ENCODE assay signal across 9 cellular contexts in genomic region chr4:83216856-83217683, GRCh38.
DNase-seq lines count a peak whose midpoint lies in the region; ATAC-seq and TF ChIP-seq lines count a peak whose summit lies in the region.
"Had no signal": no experiment of that assay in that cellular context is flagged by ENCODE, and none has a peak within 500 bp of the region (broad histone marks: within the 10 kb centered on the region; RNA-seq: fewer than 3 reads in every experiment).

No MANE protein-coding gene starts in this region.

- H3K4me1 ChIP-seq in left lung, result peaks cover 0 to 48% of the 10 kb centered on the region in 2 donors
- H3K4me1 ChIP-seq in upper lobe of left lung, result peaks cover 12 to 34% (median 28%) of the 10 kb centered on the region in 4 donors

- peak overlapping the region; percentile 60 to 93 for H3K27ac ChIP-seq in left lung
- H3K27ac ChIP-seq in upper lobe of left lung, result peak overlapping the region; percentile 73 to 79 (median 76)

- H3K27ac Mint-ChIP-seq in activated naive CD4-positive, alpha-beta T cell treated with anti-CD3 and anti-CD28 coated beads, Interleukin-2, amount 10 ng/mL, durations not matched to agents 7 days and 5 days, result peak overlapping the region; percentile 96
- peak overlapping the region; percentile 96 for H3K27ac Mint-ChIP-seq in T-helper 17 cell
- H3K27ac Mint-ChIP-seq: nephron had no signal

- H3K9me3 Mint-ChIP-seq in activated naive CD4-positive, alpha-beta T cell treated with anti-CD3 and anti-CD28 coated beads, Interleukin-2, amount 10 ng/mL, durations not matched to agents 7 days and 5 days, result peaks cover 15% of the 10 kb centered on the region
- H3K9me3 Mint-ChIP-seq: nephron had no signal

- TF ChIP-seq CTCF in left lung (IDR thresholded peaks at IDR 0.05) (no peak), upper lobe of left lung (IDR thresholded peaks at IDR 0.05) (no peak)

- DNase-seq in activated naive CD4-positive, alpha-beta T cell treated with anti-CD3 and anti-CD28 coated beads, Interleukin-2, amount 10 ng/mL, durations not matched to agents 7 days and 5 days, result peak; percentile 30
- no peak for DNase-seq in activated naive CD4-positive, alpha-beta T cell treated with anti-CD3 and anti-CD28 coated beads, Interleukin-2, amount 50 U/mL, for 16 hours
- DNase-seq in T-helper 17 cell (no peak), left lung (no peak), upper lobe of left lung (peak in 1 of 2 donors; percentile 34), hypothalamus (lab: John Stamatoyannopoulos, UW) (no peak)
- no peak for DNase-seq in activated CD8-positive, alpha-beta memory T cell treated with anti-CD3 and anti-CD28 coated beads, Interleukin-2, amount 50 U/mL, for 48 hours

- intact Hi-C loops in left lung (cut with DNase I), result no loop called here

- H3K4me3 Mint-ChIP-seq in activated naive CD4-positive, alpha-beta T cell treated with anti-CD3 and anti-CD28 coated beads, Interleukin-2, amount 10 ng/mL, durations not matched to agents 7 days and 5 days, result peak overlapping the region; percentile 71
- H3K4me3 Mint-ChIP-seq in T-helper 17 cell, result peak overlapping the region; percentile 81
- H3K4me3 Mint-ChIP-seq: nephron had no signal

- H3K36me3 Mint-ChIP-seq in activated naive CD4-positive, alpha-beta T cell treated with anti-CD3 and anti-CD28 coated beads, Interleukin-2, amount 10 ng/mL, durations not matched to agents 7 days and 5 days, result peaks cover 38% of the 10 kb centered on the region
- no peaks in the 10 kb centered on the region for H3K36me3 Mint-ChIP-seq in T-helper 17 cell (ENCODE audit: low read depth)

- H3K9me3 ChIP-seq in T-helper 17 cell (ENCODE audit: control insufficient read depth, low read length, poor library complexity, severe bottlenecking) (no peaks in the 10 kb centered on the region), left lung (no peaks in the 10 kb centered on the region), upper lobe of left lung (no peaks in the 10 kb centered on the region)

- 87 to 93% methylated on average over 10 of the region's 10 CpGs for WGBS in upper lobe of left lung, 2 donors

- H3K36me3 ChIP-seq in left lung (no peaks in the 10 kb centered on the region), upper lobe of left lung (no peaks in the 10 kb centered on the region)

- no peak for TF ChIP-seq POLR2A in upper lobe of left lung (IDR thresholded peaks at IDR 0.05)

- H3K27me3 ChIP-seq in left lung, result no peaks in the 10 kb centered on the region
- no peaks in the 10 kb centered on the region for H3K27me3 ChIP-seq in upper lobe of left lung

- CTCF ChIA-PET in activated naive CD4-positive, alpha-beta T cell treated with anti-CD3 and anti-CD28 coated beads, Interleukin-2, amount 10 ng/mL, durations not matched to agents 7 days and 5 days (lab: Charles Lee), result interaction anchor here (1.1 to 2.6 kb wide), 8 partner anchors 19 to 122 kb away, joined by 3 to 25 read pairs (median 9); no protein-coding TSS in a partner anchor

- TF ChIP-seq EP300 in upper lobe of left lung (IDR thresholded peaks at IDR 0.05), result no peak

- no peaks in the 10 kb centered on the region for H3K27me3 Mint-ChIP-seq in activated naive CD4-positive, alpha-beta T cell treated with anti-CD3 and anti-CD28 coated beads, Interleukin-2, amount 10 ng/mL, durations not matched to agents 7 days and 5 days
- no peaks in the 10 kb centered on the region for H3K27me3 Mint-ChIP-seq in T-helper 17 cell

- H3K4me1 Mint-ChIP-seq in activated naive CD4-positive, alpha-beta T cell treated with anti-CD3 and anti-CD28 coated beads, Interleukin-2, amount 10 ng/mL, durations not matched to agents 7 days and 5 days, result peaks cover 92% of the 10 kb centered on the region
- peaks cover 51% of the 10 kb centered on the region for H3K4me1 Mint-ChIP-seq in T-helper 17 cell
- H3K4me1 Mint-ChIP-seq: nephron had no signal

- H3K4me3 ChIP-seq in left lung (no peak overlapping the region), upper lobe of left lung (no peak overlapping the region)

- ATAC-seq in T-helper 17 cell (no peak), left lung (no peak), upper lobe of left lung (ENCODE audit: low FRiP score in 2 of 2) (no peak), HG03565 (IDR thresholded peaks at IDR 0.05; ENCODE audit: unreplicated experiment) (no peak)
